11 cellular contexts compared by ENCODE assay signal in the genomic region with DNA sequence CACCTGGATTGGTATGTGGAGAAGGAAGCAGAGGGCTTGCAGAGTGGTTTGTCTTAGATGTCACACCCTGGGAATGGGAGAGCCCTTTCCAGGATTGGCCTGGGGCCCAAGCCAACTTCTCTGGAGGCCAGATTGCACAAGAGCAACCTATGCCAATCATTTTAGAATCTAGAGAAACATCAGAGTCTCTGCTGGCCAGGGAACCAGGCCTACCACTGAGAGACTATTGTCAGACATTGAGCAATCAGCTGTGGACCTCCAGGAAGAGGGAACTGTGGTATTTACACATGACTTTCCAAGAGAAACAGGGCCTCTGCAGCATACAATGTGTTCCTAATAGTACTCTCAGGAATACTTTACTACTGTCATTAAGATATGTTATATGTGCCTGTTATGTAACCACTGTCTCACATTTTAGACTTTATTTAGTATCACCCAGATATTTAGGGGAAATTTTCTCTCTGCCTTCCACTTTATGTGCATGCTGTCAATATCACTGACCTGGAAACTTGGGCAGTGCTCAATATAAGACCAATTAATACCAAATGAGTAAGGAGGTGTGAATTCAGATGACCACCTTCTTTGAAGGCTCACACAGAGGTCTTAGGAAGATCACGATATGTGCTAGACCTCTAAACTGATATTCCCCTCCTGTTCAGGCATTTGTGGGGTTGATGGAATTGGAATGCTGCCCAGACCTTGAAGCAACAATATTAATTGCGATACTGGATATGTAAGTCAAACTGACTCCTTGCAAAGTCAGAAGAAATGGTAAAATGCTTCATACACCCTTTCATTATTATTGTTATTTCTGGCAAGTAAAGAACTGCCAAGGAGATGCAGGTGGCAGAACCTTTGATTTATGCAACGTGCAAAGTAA. TPM values are rescaled to one million over a fixed set of nuclear protein-coding genes. Genes with fewer than 3 reads are reported as not detected.
DNase-seq lines count a peak whose midpoint lies in the region; ATAC-seq and TF ChIP-seq lines count a peak whose summit lies in the region.
"Had no signal": no experiment of that assay in that cellular context is flagged by ENCODE, and none has a peak within 500 bp of the region (broad histone marks: within the 10 kb centered on the region; RNA-seq: fewer than 3 reads in every experiment).

No MANE protein-coding gene starts in this region.

- no peak overlapping the region for H3K9ac ChIP-seq in parathyroid adenoma

- H3K4me1 Mint-ChIP-seq in activated T-helper 1 cell treated with anti-CD3 and anti-CD28 coated beads, Interleukin-12 subunit alpha, Interleukin-12 subunit beta, Interleukin-2, Interleukin-4 antibody, amounts not matched to agents 30 ng/mL and 10 ng/mL and 1 ng/mL, durations not matched to agents 14 hours and 24 hours and 36 hours (ENCODE audit: low read depth), result no peaks in the 10 kb centered on the region
- H3K4me1 Mint-ChIP-seq: memory B cell had no signal

- DNase-seq in GM04503 (ENCODE audit: low read depth) (peak; percentile 67), NOMO-1 (lab: John Stamatoyannopoulos, UW; ENCODE audit: unreplicated experiment in 2 of 2) (peak; percentile 20 to 52), fibroblast of pulmonary artery (ENCODE audit: low read depth) (peak; percentile 94), GM10266 (ENCODE audit: extremely low spot score) (no peak)
- no peak for DNase-seq in activated T-helper 1 cell treated with anti-CD3 and anti-CD28 coated beads, Interleukin-12 subunit alpha, Interleukin-12 subunit beta, Interleukin-2, Interleukin-4 antibody, amounts not matched to agents 30 ng/mL and 10 ng/mL and 1 ng/mL, durations not matched to agents 14 hours and 24 hours and 36 hours (ENCODE audit: low spot score)
- DNase-seq: activated T-cell treated with anti-CD3 and anti-CD28 coated beads, Interleukin-2, amount 50 U/mL, for 72 hours; NCI-H1417 had no signal

- H3K27me3 ChIP-seq in parathyroid adenoma (ENCODE audit: control insufficient read depth, insufficient read depth, low read length), result no peaks in the 10 kb centered on the region

- peaks cover 10% of the 10 kb centered on the region for H3K4me1 ChIP-seq in parathyroid adenoma

- peaks cover 7% of the 10 kb centered on the region for H3K9me3 Mint-ChIP-seq in activated T-helper 1 cell treated with anti-CD3 and anti-CD28 coated beads, Interleukin-12 subunit alpha, Interleukin-12 subunit beta, Interleukin-2, Interleukin-4 antibody, amounts not matched to agents 30 ng/mL and 10 ng/mL and 1 ng/mL, durations not matched to agents 14 hours and 24 hours and 36 hours

- no peaks in the 10 kb centered on the region for H3K27me3 Mint-ChIP-seq in activated T-helper 1 cell treated with anti-CD3 and anti-CD28 coated beads, Interleukin-12 subunit alpha, Interleukin-12 subunit beta, Interleukin-2, Interleukin-4 antibody, amounts not matched to agents 30 ng/mL and 10 ng/mL and 1 ng/mL, durations not matched to agents 14 hours and 24 hours and 36 hours (ENCODE audit: insufficient read depth)
- H3K27me3 Mint-ChIP-seq: memory B cell had no signal

- TF ChIP-seq CTCF in fibroblast of pulmonary artery (IDR thresholded peaks at IDR 0.05; ENCODE audit: low read length, missing control alignments) (no peak), parathyroid adenoma (IDR thresholded peaks at IDR 0.05) (no peak), GM10266 (IDR thresholded peaks at IDR 0.05; ENCODE audit: control insufficient read depth, insufficient read depth, low read depth, missing control alignments) (no peak)

- H3K9me3 ChIP-seq in parathyroid adenoma (ENCODE audit: control insufficient read depth, low read length), result no peaks in the 10 kb centered on the region

- H3K4me3 Mint-ChIP-seq in activated T-helper 1 cell treated with anti-CD3 and anti-CD28 coated beads, Interleukin-12 subunit alpha, Interleukin-12 subunit beta, Interleukin-2, Interleukin-4 antibody, amounts not matched to agents 30 ng/mL and 10 ng/mL and 1 ng/mL, durations not matched to agents 14 hours and 24 hours and 36 hours, result no peak overlapping the region
- H3K4me3 Mint-ChIP-seq: activated T-cell treated with anti-CD3 and anti-CD28 coated beads, Interleukin-2, amount 50 U/mL, for 72 hours; memory B cell had no signal

- intact Hi-C loops in activated T-helper 1 cell treated with anti-CD3 and anti-CD28 coated beads, Interleukin-12 subunit alpha, Interleukin-12 subunit beta, Interleukin-2, Interleukin-4 antibody, amounts not matched to agents 30 ng/mL and 10 ng/mL and 1 ng/mL, durations not matched to agents 14 hours and 24 hours and 36 hours (cut with micrococcal nuclease), result no loop called here

- no peak overlapping the region for H3K4me3 ChIP-seq in fibroblast of pulmonary artery (replicated peaks; ENCODE audit: low read depth, low read length)
- H3K4me3 ChIP-seq in parathyroid adenoma (ENCODE audit: low read depth, low read length), result no peak overlapping the region

- no peak overlapping the region for H3K4me2 ChIP-seq in parathyroid adenoma (ENCODE audit: low read length)

- no peaks in the 10 kb centered on the region for H3K36me3 ChIP-seq in parathyroid adenoma (ENCODE audit: control insufficient read depth, insufficient read depth, low read length)

- peak overlapping the region; percentile 54 for H2AFZ ChIP-seq in parathyroid adenoma

- H3K27ac ChIP-seq in parathyroid adenoma, result peak overlapping the region; percentile 12

- H3K36me3 Mint-ChIP-seq in activated T-helper 1 cell treated with anti-CD3 and anti-CD28 coated beads, Interleukin-12 subunit alpha, Interleukin-12 subunit beta, Interleukin-2, Interleukin-4 antibody, amounts not matched to agents 30 ng/mL and 10 ng/mL and 1 ng/mL, durations not matched to agents 14 hours and 24 hours and 36 hours (ENCODE audit: low read depth), result no peaks in the 10 kb centered on the region

- H3K79me2 ChIP-seq in parathyroid adenoma, result no peaks in the 10 kb centered on the region

- ATAC-seq in HG02884 (IDR thresholded peaks at IDR 0.05; ENCODE audit: unreplicated experiment) (no peak), HG02981 (IDR thresholded peaks at IDR 0.05; ENCODE audit: unreplicated experiment) (no peak)
- ATAC-seq: activated T-cell treated with anti-CD3 and anti-CD28 coated beads, Interleukin-2, amount 50 U/mL, for 72 hours had no signal

- H3K27ac Mint-ChIP-seq in activated T-helper 1 cell treated with anti-CD3 and anti-CD28 coated beads, Interleukin-12 subunit alpha, Interleukin-12 subunit beta, Interleukin-2, Interleukin-4 antibody, amounts not matched to agents 30 ng/mL and 10 ng/mL and 1 ng/mL, durations not matched to agents 14 hours and 24 hours and 36 hours, result no peak overlapping the region
- H3K27ac Mint-ChIP-seq: activated T-cell treated with anti-CD3 and anti-CD28 coated beads, Interleukin-2, amount 50 U/mL, for 72 hours; memory B cell had no signal

RNA-seq across cellular contexts. Expression of a gene that starts 20.5 kb away (rescaled TPM):
- 7.5 and 7.8 TPM in 2 replicates for total RNA-seq in activated T-helper 1 cell treated with anti-CD3 and anti-CD28 coated beads, Interleukin-12 subunit alpha, Interleukin-12 subunit beta, Interleukin-2, Interleukin-4 antibody, amounts not matched to agents 30 ng/mL and 10 ng/mL and 1 ng/mL, durations not matched to agents 14 hours and 24 hours and 36 hours

RNA-seq across cellular contexts. Expression of a gene that starts 50.9 kb away (rescaled TPM):
- 23.0 and 26.5 TPM in 2 replicates for total RNA-seq in activated T-helper 1 cell treated with anti-CD3 and anti-CD28 coated beads, Interleukin-12 subunit alpha, Interleukin-12 subunit beta, Interleukin-2, Interleukin-4 antibody, amounts not matched to agents 30 ng/mL and 10 ng/mL and 1 ng/mL, durations not matched to agents 14 hours and 24 hours and 36 hours

Comparison
In these comparisons a context has a peak if more than half of its experiments do, and no peak if none do; other contexts are left out.
1. DNase-seq: peak in GM04503 (single experiment), NOMO-1 (2 of 2) and fibroblast of pulmonary artery (single experiment); none in activated T-helper 1 cell treated with anti-CD3 and anti-CD28 coated beads, Interleukin-12 subunit alpha, Interleukin-12 subunit beta, Interleukin-2, Interleukin-4 antibody, amounts not matched to agents 30 ng/mL and 10 ng/mL and 1 ng/mL, durations not matched to agents 14 hours and 24 hours and 36 hours (single experiment) and GM10266 (single experiment).